1 cellular context compared by ENCODE assay signal in the genomic region with DNA sequence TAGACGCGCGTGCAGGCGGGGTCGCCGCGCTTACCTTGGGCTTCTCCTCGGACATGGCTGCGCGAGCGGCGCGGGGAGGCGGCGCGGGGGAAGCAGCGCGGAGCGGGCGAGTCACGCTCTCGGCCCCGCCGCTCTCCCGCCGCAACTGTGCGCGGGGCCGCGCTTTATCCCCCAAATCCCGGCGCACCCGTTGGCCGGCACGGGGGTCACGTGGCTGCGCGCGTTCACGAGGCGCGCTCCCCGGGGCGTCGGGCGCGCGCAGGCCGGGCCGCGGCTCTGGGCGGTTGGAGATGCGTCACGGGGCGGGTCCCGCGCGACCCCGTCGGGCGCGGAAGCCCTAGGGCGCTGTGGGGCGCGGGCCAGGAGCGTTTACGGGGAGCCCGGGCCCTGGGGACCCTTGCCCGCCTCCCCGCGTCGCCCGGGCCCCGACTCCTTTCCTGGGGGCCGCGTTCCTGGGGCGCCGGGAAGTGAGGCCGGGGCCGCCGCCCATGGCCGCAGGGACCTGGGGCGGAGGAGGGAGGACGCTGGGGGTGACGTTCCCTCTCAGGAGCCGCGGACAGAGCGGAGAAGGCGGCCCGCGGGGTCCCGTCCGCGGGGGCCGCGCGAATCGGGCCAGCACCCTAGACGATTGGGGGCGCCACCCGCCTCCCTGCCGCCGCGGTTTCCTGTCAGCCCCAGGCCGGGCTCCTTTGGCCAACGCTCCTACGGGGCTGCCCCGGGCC.
A peak's percentile ranks its signal among the peaks of the same experiment; 100 is the strongest.
TF ChIP-seq lines count a peak whose summit lies in the region.

A gene (minus strand): TSS at position 149 of the 722 bp plus-strand sequence. CDS start 94 bp downstream, at position 55.

TF ChIP-seq in K562, 482 proteins besides CTCF, POLR2A, EP300 and RAD21 (continued from another document):
- TF ChIP-seq, protein P1, sequence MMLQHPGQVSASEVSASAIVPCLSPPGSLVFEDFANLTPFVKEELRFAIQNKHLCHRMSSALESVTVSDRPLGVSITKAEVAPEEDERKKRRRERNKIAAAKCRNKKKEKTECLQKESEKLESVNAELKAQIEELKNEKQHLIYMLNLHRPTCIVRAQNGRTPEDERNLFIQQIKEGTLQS (IDR thresholded peaks at IDR 0.05), result no peak
- TF ChIP-seq, protein P1 (CRISPR knock-in tag; conservative IDR thresholded peaks at IDR 0.05), result 0 out of 2 replicates have a peak, but pooled peaks have one; percentile 42
- peak; percentile 96; the same call in 1 of the 2 replicates for TF ChIP-seq ZBTB7A (IDR thresholded peaks at IDR 0.05; ENCODE audit: borderline replicate concordance, control insufficient read depth, low read depth, low read length)
